In the genomic region with DNA sequence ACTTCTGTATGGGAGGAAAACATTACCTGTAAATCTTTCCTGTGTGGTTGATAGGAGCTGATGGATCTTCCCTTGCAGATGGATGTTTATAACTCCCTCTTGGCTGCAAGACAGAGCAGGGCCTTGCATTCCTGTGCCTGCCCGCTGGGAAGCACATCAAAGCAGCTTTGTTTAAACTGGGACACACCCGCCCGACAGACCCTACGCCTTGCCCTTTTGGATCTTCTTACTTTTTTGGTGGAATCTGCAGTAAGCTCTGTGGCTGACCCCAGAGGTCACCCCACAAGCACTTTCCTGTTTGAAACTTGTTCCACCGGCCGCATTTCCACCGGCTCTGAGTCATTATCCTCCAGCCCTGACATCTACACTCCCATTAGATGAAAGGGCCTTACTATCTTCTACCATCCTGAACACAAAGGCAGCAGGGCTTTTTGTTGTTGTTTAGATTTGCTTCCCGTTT, we compare ENCODE assay signal across 8 cellular contexts.
DNase-seq lines count a peak whose midpoint lies in the region; ATAC-seq and FAIRE-seq lines count a peak whose summit lies in the region.

No MANE protein-coding gene starts in this region.

- no peak for ATAC-seq in GM19328 (IDR thresholded peaks at IDR 0.05; ENCODE audit: unreplicated experiment)

- no peak for FAIRE-seq in frontal cortex (lab: Jason Lieb, UNC)

- no peak overlapping the region for H3K4me3 ChIP-seq in H7 (ENCODE audit: insufficient read depth, low read depth, low read length)

- no peaks in the 10 kb centered on the region for H3K36me3 ChIP-seq in H7 (replicated peaks; ENCODE audit: control insufficient read depth, insufficient read depth, low read length)

- DNase-seq in activated gamma-delta T cell treated with Interleukin-2 at 50 U/mL for 16 hours = peak; percentile 17
- no peak for DNase-seq in activated gamma-delta T cell (lab: John Stamatoyannopoulos, UW)
- DNase-seq in activated effector memory CD4-positive, alpha-beta T cell treated with Interleukin-2 at 50 U/mL for 16 hours = peak; percentile 25
- peak; percentile 84 for DNase-seq in iris pigment epithelial cell (ENCODE audit: low read depth)
- DNase-seq in stimulated activated CD8-positive, alpha-beta memory T cell treated with anti-CD3 and anti-CD28 coated beads, Interleukin-7, amount 100 ng/mL, for 24 hours (ENCODE audit: low read depth) = peak; percentile 4
- no peak for DNase-seq in frontal cortex (ENCODE audit: low spot score in 2 of 2)
- no peak for DNase-seq in H7

- no peaks in the 10 kb centered on the region for H3K27me3 ChIP-seq in H7 (ENCODE audit: control insufficient read depth, insufficient read depth, low read length)

Comparison
In these comparisons a context has a peak if more than half of its experiments do, and no peak if none do; other contexts are left out.
1. DNase-seq: peak in activated gamma-delta T cell treated with Interleukin-2 at 50 U/mL for 16 hours (single experiment), activated effector memory CD4-positive, alpha-beta T cell treated with Interleukin-2 at 50 U/mL for 16 hours (single experiment), iris pigment epithelial cell (single experiment) and stimulated activated CD8-positive, alpha-beta memory T cell treated with anti-CD3 and anti-CD28 coated beads, Interleukin-7, amount 100 ng/mL, for 24 hours (single experiment); none in activated gamma-delta T cell (single experiment), frontal cortex (0 of 2) and H7 (single experiment).